In the genomic region with DNA sequence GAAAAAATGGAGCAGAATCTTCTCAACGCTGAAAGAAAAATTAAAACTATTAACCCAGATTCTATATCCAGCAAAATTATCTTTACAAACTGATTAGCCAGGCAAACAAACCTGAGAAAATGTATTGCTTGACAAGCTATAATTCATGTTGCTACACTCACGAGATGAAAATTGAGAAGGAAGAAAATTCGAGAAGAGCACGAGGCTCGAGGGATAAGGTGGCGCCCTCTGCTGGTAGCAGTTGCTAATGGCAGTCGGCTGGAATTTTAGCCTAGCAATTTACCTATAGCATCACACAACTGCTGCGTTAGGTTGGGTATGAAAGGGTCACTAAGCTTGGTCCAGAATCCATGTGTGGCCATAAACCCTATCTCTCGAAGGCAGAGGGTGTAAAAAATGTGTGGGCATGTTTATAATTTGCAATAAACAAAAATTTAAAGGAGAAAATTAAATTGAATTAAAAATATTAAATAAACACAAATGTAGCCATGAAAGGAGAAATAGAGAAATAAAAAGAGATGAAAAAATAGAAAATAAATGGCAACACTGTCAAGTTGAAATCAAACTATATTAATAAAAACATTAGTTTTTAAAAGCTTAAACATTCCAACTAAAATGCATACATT, we compare ENCODE assay signal across 8 cellular contexts.
A peak's percentile ranks its signal among the peaks of the same experiment; 100 is the strongest.
DNase-seq lines count a peak whose midpoint lies in the region; ATAC-seq, FAIRE-seq and TF ChIP-seq lines count a peak whose summit lies in the region.

No MANE protein-coding gene starts in this region.

- TF ChIP-seq POLR2A in esophagus squamous epithelium (IDR thresholded peaks at IDR 0.05), result no peak

- FAIRE-seq in GM19239 (lab: Jason Lieb, UNC), result peak; percentile 57

- H3K27ac ChIP-seq in esophagus squamous epithelium, result no peak overlapping the region

- intact Hi-C loops in esophagus squamous epithelium (cut with DNase I), result no loop called here
- intact Hi-C loops in posterior cingulate gyrus (cut with DNase I), result no loop called here

- DNase-seq in COLO668 (lab: John Stamatoyannopoulos, UW; ENCODE audit: unreplicated experiment), result peak; percentile 21
- DNase-seq in GM19239 (ENCODE audit: insufficient read length, low spot score), result no peak
- DNase-seq in NCI-H1048 (lab: John Stamatoyannopoulos, UW), result peak; percentile 47
- DNase-seq in activated CD4-positive, alpha-beta T cell treated with anti-CD3 and anti-CD28 coated beads for 48 hours, result peak; percentile 46
- DNase-seq in esophagus squamous epithelium (lab: John Stamatoyannopoulos, UW), result no peak
- peak in 6 of 10 donors; percentile 6 to 73 (median 37) for DNase-seq in posterior cingulate gyrus
- no peak for DNase-seq in ureter (ENCODE audit: low spot score)

- no peaks in the 10 kb centered on the region for H3K27me3 ChIP-seq in esophagus squamous epithelium

- 11 to 17% methylated on average over 8 to 9 of the region's 9 CpGs for WGBS in esophagus squamous epithelium, 2 donors

- no peak for ATAC-seq in HG02970 (IDR thresholded peaks at IDR 0.05; ENCODE audit: low FRiP score, unreplicated experiment)

- TF ChIP-seq CTCF in esophagus squamous epithelium (IDR thresholded peaks at IDR 0.05), result peak in 5 of 6 experiments; percentile 19 to 69 (median 48)

- no peaks in the 10 kb centered on the region for H3K4me1 ChIP-seq in esophagus squamous epithelium

- no peaks in the 10 kb centered on the region for H3K9me3 ChIP-seq in esophagus squamous epithelium

- H3K36me3 ChIP-seq in esophagus squamous epithelium, result no peaks in the 10 kb centered on the region

- H3K4me3 ChIP-seq in esophagus squamous epithelium, result no peak overlapping the region

Comparison
In these comparisons a context has a peak if more than half of its experiments do, and no peak if none do; other contexts are left out.
1. DNase-seq: peak in COLO668 (single experiment), NCI-H1048 (single experiment), activated CD4-positive, alpha-beta T cell treated with anti-CD3 and anti-CD28 coated beads for 48 hours (single experiment) and posterior cingulate gyrus (6 of 10); none in GM19239 (single experiment), esophagus squamous epithelium (single experiment) and ureter (single experiment).